11 cellular contexts compared by ENCODE assay signal in the genomic region with DNA sequence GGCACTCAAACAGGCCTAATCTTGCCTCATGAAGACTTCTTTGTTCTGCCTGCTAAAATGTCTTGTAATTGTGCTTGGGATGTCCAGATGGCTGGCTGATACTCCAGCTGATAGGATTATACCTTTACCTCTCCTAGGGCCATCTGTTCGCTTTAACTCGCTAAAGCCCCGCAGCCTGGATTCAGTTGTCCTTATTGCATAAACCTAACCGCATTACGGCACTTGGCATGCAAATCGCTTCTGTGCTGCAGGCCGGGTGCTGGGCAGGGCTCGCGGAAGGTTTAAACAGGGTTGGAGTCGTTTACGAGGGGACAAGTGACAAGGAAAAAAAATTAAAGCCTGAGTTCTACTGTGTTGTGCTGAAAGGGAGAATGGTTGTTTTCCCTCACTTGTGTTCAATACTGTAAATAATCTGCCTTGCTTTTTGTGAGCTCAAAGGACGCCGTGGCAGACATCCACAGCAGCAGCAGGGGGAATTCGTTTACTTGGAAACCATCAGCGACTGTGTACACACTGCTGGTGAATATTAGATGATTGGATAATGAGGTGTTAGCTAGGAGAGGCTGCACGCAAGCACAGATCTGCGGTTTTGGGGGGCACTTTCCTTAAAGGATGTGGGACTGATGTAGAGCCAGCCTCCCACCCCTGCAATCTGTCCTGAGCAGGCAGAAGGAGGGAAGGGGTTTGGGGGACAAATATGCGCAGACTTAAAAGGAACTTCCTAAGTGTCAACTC.
DNase-seq lines count a peak whose midpoint lies in the region; ATAC-seq and TF ChIP-seq lines count a peak whose summit lies in the region.
"Had no signal": no experiment of that assay in that cellular context is flagged by ENCODE, and none has a peak within 500 bp of the region (broad histone marks: within the 10 kb centered on the region; RNA-seq: fewer than 3 reads in every experiment).

No MANE protein-coding gene starts in this region.

- H3K9me3 ChIP-seq in CD4-positive, CD25-positive, alpha-beta regulatory T cell (ENCODE audit: control insufficient read depth in 2 of 2, low read length in 2 of 2) = no peaks in the 10 kb centered on the region
- H3K9me3 ChIP-seq in mesenchymal stem cell (ENCODE audit: control insufficient read depth, low read length) = no peaks in the 10 kb centered on the region

- H3K4me1 Mint-ChIP-seq in CD4-positive, CD25-positive, alpha-beta regulatory T cell = peaks cover 0 to 3% (median 0%) of the 10 kb centered on the region in 4 donors

- no peak overlapping the region for H3K27ac ChIP-seq in CD4-positive, CD25-positive, alpha-beta regulatory T cell (ENCODE audit: insufficient read depth, low read length, poor library complexity, severe bottlenecking)
- no peak overlapping the region for H3K27ac ChIP-seq in mesenchymal stem cell (ENCODE audit: low read length, poor library complexity, severe bottlenecking)
- H3K27ac ChIP-seq: C4-2B had no signal

- no peak for TF ChIP-seq CTCF in NB4 (IDR thresholded peaks at IDR 0.05; ENCODE audit: low read depth, low read length)

- H3K27me3 Mint-ChIP-seq in CD4-positive, CD25-positive, alpha-beta regulatory T cell = no peaks in the 10 kb centered on the region

- no peak overlapping the region for H3K4ac ChIP-seq in mesenchymal stem cell (ENCODE audit: low read depth in 1 of 2, low read length in 2 of 2)

- no peak overlapping the region for H2BK12ac ChIP-seq in mesenchymal stem cell (ENCODE audit: low read length in 2 of 2)

- peaks cover 0 to 1% (median 0%) of the 10 kb centered on the region in 7 donors for H3K9me3 Mint-ChIP-seq in CD4-positive, CD25-positive, alpha-beta regulatory T cell

- no peak overlapping the region for H3K4me3 ChIP-seq in CD4-positive, CD25-positive, alpha-beta regulatory T cell (ENCODE audit: low read depth, low read length)
- H3K4me3 ChIP-seq in NB4 (ENCODE audit: low read depth, low read length) = peak overlapping the region; percentile 45
- H3K4me3 ChIP-seq in mesenchymal stem cell (ENCODE audit: insufficient read depth in 1 of 2, low read depth in 1 of 2, low read length in 2 of 2) = no peak overlapping the region

- no peak overlapping the region for H2AFZ ChIP-seq in mesenchymal stem cell (ENCODE audit: low read depth, low read length)

- H3K4me3 Mint-ChIP-seq in CD4-positive, CD25-positive, alpha-beta regulatory T cell = no peak overlapping the region

- no peak overlapping the region for H2BK5ac ChIP-seq in mesenchymal stem cell (ENCODE audit: low read depth, low read length, poor library complexity, severe bottlenecking)

- no peak overlapping the region for H3K23ac ChIP-seq in mesenchymal stem cell (ENCODE audit: low read length in 2 of 2)

- H2BK120ac ChIP-seq in mesenchymal stem cell (ENCODE audit: low read depth, low read length) = no peak overlapping the region

- H4K91ac ChIP-seq in mesenchymal stem cell (ENCODE audit: low read length) = no peak overlapping the region

- no peaks in the 10 kb centered on the region for H3K27me3 ChIP-seq in CD4-positive, CD25-positive, alpha-beta regulatory T cell (ENCODE audit: control insufficient read depth, insufficient read depth, low read length)
- H3K27me3 ChIP-seq in mesenchymal stem cell (ENCODE audit: control insufficient read depth in 1 of 2, insufficient read depth in 1 of 2, low read length in 2 of 2) = no peaks in the 10 kb centered on the region

- H2AK5ac ChIP-seq in mesenchymal stem cell (ENCODE audit: low read length, severe bottlenecking) = no peak overlapping the region

- H4K8ac ChIP-seq in mesenchymal stem cell (ENCODE audit: low read length) = no peak overlapping the region

- H3K36me3 Mint-ChIP-seq in CD4-positive, CD25-positive, alpha-beta regulatory T cell = no peaks in the 10 kb centered on the region

- no peak for DNase-seq in CD4-positive, CD25-positive, alpha-beta regulatory T cell
- peak; percentile 99 for DNase-seq in NB4 (ENCODE audit: low read depth)
- DNase-seq in SKM-1 (lab: John Stamatoyannopoulos, UW; ENCODE audit: unreplicated experiment) = peak; percentile 36
- DNase-seq in mesenchymal stem cell = no peak
- no peak for DNase-seq in glomerular visceral epithelial cell (ENCODE audit: extremely low spot score)
- DNase-seq in H4 (ENCODE audit: low spot score) = no peak
- no peak for DNase-seq in NCI-H510A treated with DMSO at 0.1 percent for 48 hours (lab: John Stamatoyannopoulos, UW)
- DNase-seq: activated CD4-positive, CD25-positive, alpha-beta regulatory T cell treated with anti-CD3 and anti-CD28 coated beads, Interleukin-2, amount 50 U/mL, for 72 hours had no signal

- H3K27ac Mint-ChIP-seq in CD4-positive, CD25-positive, alpha-beta regulatory T cell = peak overlapping the region in 2 of 3 donors; percentile 5 to 58

- no peak for TF ChIP-seq POLR2A in NB4 (IDR thresholded peaks at IDR 0.05; ENCODE audit: extremely low read depth, insufficient read length)

- no peak for ATAC-seq in CD4-positive, CD25-positive, alpha-beta regulatory T cell (ENCODE audit: low read depth in 2 of 2)
- ATAC-seq in GM18867 (IDR thresholded peaks at IDR 0.05; ENCODE audit: unreplicated experiment) = no peak
- ATAC-seq: esophagus mucosa had no signal

- no peaks in the 10 kb centered on the region for H3K79me1 ChIP-seq in mesenchymal stem cell (replicated peaks; ENCODE audit: low read length, poor library complexity, severe bottlenecking)

- H3K4me1 ChIP-seq in CD4-positive, CD25-positive, alpha-beta regulatory T cell (ENCODE audit: control insufficient read depth, insufficient read depth, low read length, poor library complexity, severe bottlenecking) = no peaks in the 10 kb centered on the region
- no peaks in the 10 kb centered on the region for H3K4me1 ChIP-seq in mesenchymal stem cell (ENCODE audit: control insufficient read depth, insufficient read depth, low read depth, low read length)

- H3K18ac ChIP-seq in mesenchymal stem cell (ENCODE audit: low read depth in 1 of 2, low read length in 2 of 2) = no peak overlapping the region

- H2BK15ac ChIP-seq in mesenchymal stem cell (ENCODE audit: low read depth, poor library complexity, severe bottlenecking) = no peak overlapping the region

- no peak overlapping the region for H3K4me2 ChIP-seq in mesenchymal stem cell (ENCODE audit: low read length, poor library complexity, severe bottlenecking)

- no peaks in the 10 kb centered on the region for H3K36me3 ChIP-seq in CD4-positive, CD25-positive, alpha-beta regulatory T cell (ENCODE audit: control insufficient read depth, insufficient read depth, low read length)
- peaks cover 0 to 95% of the 10 kb centered on the region in 2 experiments for H3K36me3 ChIP-seq in mesenchymal stem cell (ENCODE audit: control insufficient read depth in 1 of 2, insufficient read depth in 2 of 2, low read depth in 1 of 2, low read length in 2 of 2)

- WGBS in mesenchymal stem cell = 77% methylated on average over 17 of the region's 18 CpGs

- H3K14ac ChIP-seq in mesenchymal stem cell (ENCODE audit: low read length in 2 of 2) = no peak overlapping the region

- H3K9ac ChIP-seq in mesenchymal stem cell (ENCODE audit: low read length) = peak overlapping the region; percentile 64

Comparison
In these comparisons a context has a peak if more than half of its experiments do, and no peak if none do; other contexts are left out.
1. DNase-seq: peak in NB4 (single experiment) and SKM-1 (single experiment); none in CD4-positive, CD25-positive, alpha-beta regulatory T cell (0 of 3), mesenchymal stem cell (single experiment), glomerular visceral epithelial cell (single experiment), H4 (single experiment) and NCI-H510A treated with DMSO at 0.1 percent for 48 hours (single experiment).